ENCODE assay signal across 30 cellular contexts in the genomic region with DNA sequence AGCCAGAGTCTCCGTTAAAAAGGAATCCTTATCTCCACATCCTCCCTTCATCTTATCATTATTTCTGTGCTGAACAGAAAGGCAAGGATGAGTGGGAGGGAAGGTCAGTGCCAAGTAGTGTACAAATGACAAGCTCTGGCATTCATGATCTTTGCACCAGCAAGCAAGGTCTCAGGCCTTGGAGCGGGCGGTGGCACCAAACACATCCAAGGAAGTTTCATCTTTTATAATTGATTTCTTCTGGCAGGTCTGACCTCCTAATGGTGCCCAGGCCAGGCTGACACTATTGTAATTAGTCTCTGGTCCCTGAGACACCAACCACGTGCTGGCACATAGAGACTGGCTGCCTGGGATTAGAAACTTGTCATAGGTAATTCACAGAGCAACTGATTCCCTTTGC.
"Had no signal": no experiment of that assay in that cellular context is flagged by ENCODE, and none has a peak within 500 bp of the region (broad histone marks: within the 10 kb centered on the region; RNA-seq: fewer than 3 reads in every experiment).

No MANE protein-coding gene starts in this region.

- ATAC-seq: left colon; left lung; lower lobe of right lung; natural killer cell; psoas muscle; right lobe of liver; stimulated activated naive B cell treated with anti-CD40 and anti-IgM and Interleukin-4, amounts not matched to agents 10 μg/mL and 1 μg/mL and 100 μg/mL, for 72 hours; stimulated activated naive CD8-positive, alpha-beta T cell treated with anti-CD3 and anti-CD28 coated beads, Interleukin-15, Interleukin-2, amounts not matched to agents 100 U/mL and 50 U/mL, for 24 hours; upper lobe of right lung had no signal

- H3K9me3 ChIP-seq: lower lobe of right lung, neutrophil, psoas muscle, right lobe of liver, thoracic aorta, tibial artery, upper lobe of right lung had no signal

- DNase-seq: hypothalamus; immature natural killer cell; kidney; left colon; left lung; lower lobe of right lung; mammary epithelial cell; mesenchymal stem cell; naive B cell; natural killer cell; nephron progenitor cell; occipital lobe; psoas muscle; right lobe of liver; stimulated activated CD4-positive, alpha-beta T cell treated with anti-CD3 and anti-CD28 coated beads, Interleukin-12 subunit alpha, Interleukin-12 subunit beta, amount 100 ng/mL, for 4 hours; stimulated activated CD4-positive, alpha-beta T cell treated with anti-CD3 and anti-CD28 coated beads, Interleukin-15, amount 100 ng/mL, for 24 hours; stimulated activated CD4-positive, alpha-beta T cell treated with anti-CD3 and anti-CD28 coated beads, Interleukin-2, amount 100 ng/mL, for 24 hours; stimulated activated CD4-positive, alpha-beta T cell treated with anti-CD3 and anti-CD28 coated beads, Interleukin-4, amount 100 ng/mL, for 1 hour; stimulated activated naive B cell treated with anti-CD40 and anti-IgM and Interleukin-4, amounts not matched to agents 10 μg/mL and 1 μg/mL and 100 μg/mL, for 72 hours; stimulated activated naive CD8-positive, alpha-beta T cell treated with anti-CD3 and anti-CD28 coated beads, Interleukin-15, Interleukin-2, amounts not matched to agents 100 U/mL and 50 U/mL, for 24 hours; stomach; tibial artery; trophoblast cell; upper lobe of right lung had no signal

- H3K4me3 ChIP-seq: left lung, lower lobe of right lung, neural progenitor cell, psoas muscle, right lobe of liver, stomach, thoracic aorta, tibial artery, upper lobe of right lung had no signal

- H2AFZ ChIP-seq: neural progenitor cell, parathyroid adenoma had no signal

- H3K4me2 ChIP-seq: neural progenitor cell had no signal

- H3K27ac ChIP-seq: left lung, lower lobe of right lung, neural progenitor cell, neutrophil, parathyroid adenoma, psoas muscle, right lobe of liver, stomach, thoracic aorta, tibial artery, upper lobe of right lung had no signal

- FAIRE-seq: islet of Langerhans, kidney, urothelium cell line had no signal

- H3K27me3 ChIP-seq: left lung, neural progenitor cell, neutrophil, right lobe of liver, stomach, tibial artery, upper lobe of right lung had no signal

- H3K4me1 ChIP-seq: left lung, lower lobe of right lung, neural progenitor cell, parathyroid adenoma, psoas muscle, right lobe of liver, stomach, tibial artery, upper lobe of right lung had no signal

- H3K36me3 ChIP-seq: left lung, lower lobe of right lung, neural progenitor cell, neutrophil, right lobe of liver, stomach, thoracic aorta, tibial artery, upper lobe of right lung had no signal

- H3K79me2 ChIP-seq: parathyroid adenoma had no signal

- H3K9ac ChIP-seq: neural progenitor cell, parathyroid adenoma had no signal
